Comparison of ENCODE assay signal across 2 cellular contexts in genomic region chr2:134197445-134197844, GRCh38.
TF ChIP-seq lines count a peak whose summit lies in the region.

No MANE protein-coding gene starts in this region.

TF ChIP-seq in SK-N-SH treated with all-trans-retinoic acid at 6 μM for 48 hours, 23 proteins besides CTCF, POLR2A, EP300 and RAD21:
- TF ChIP-seq TCF4 (CRISPR knock-in tag; IDR thresholded peaks at IDR 0.05; ENCODE audit: borderline replicate concordance) = no peak
- TF ChIP-seq ESRRG (CRISPR knock-in tag; IDR thresholded peaks at IDR 0.05) = no peak

TF ChIP-seq in HepG2, 621 proteins besides CTCF, POLR2A, EP300 and RAD21:
- TF ChIP-seq YY1 (IDR thresholded peaks at IDR 0.05; ENCODE audit: insufficient read depth, insufficient replicate concordance, low read depth, low read length) = no peak
- no peak for TF ChIP-seq UBTF (CRISPR knock-in tag; IDR thresholded peaks at IDR 0.05)
- TF ChIP-seq ZHX1 (CRISPR knock-in tag; IDR thresholded peaks at IDR 0.05; ENCODE audit: low read depth) = no peak
- TF ChIP-seq ATF4 (CRISPR knock-in tag; IDR thresholded peaks at IDR 0.05) = no peak
- no peak for TF ChIP-seq SOX6 (IDR thresholded peaks at IDR 0.05)
- no peak for TF ChIP-seq SOX6 (CRISPR knock-in tag; IDR thresholded peaks at IDR 0.05)
- no peak for TF ChIP-seq ZFP36L2 (CRISPR knock-in tag; IDR thresholded peaks at IDR 0.05)
- no peak for TF ChIP-seq PREB (CRISPR knock-in tag; IDR thresholded peaks at IDR 0.05)
TF ChIP-seq in HepG2: peak in this region for 0.
